8 cellular contexts compared by ENCODE assay signal in genomic region chr2:97993926-97994325, GRCh38. TPM values are rescaled to one million over a fixed set of nuclear protein-coding genes. Genes with fewer than 3 reads are reported as not detected.
DNase-seq lines count a peak whose midpoint lies in the region; FAIRE-seq and TF ChIP-seq lines count a peak whose summit lies in the region.

No MANE protein-coding gene starts in this region.

- peak overlapping the region; percentile 88 for H3K4me2 ChIP-seq in SU-DHL-6 (ENCODE audit: low read depth, low read length, poor library complexity, severe bottlenecking)

- no peaks in the 10 kb centered on the region for H3K9me3 Mint-ChIP-seq in T-helper 2 cell treated with Interferon-gamma antibody and Interleukin-4, amounts not matched to agents 5 μg/mL and 100 μg/mL, for 36 hours

- peaks cover 4% of the 10 kb centered on the region for H3F3A ChIP-seq in SU-DHL-6 (ENCODE audit: insufficient read depth)

- H3K27ac ChIP-seq in SU-DHL-6 (ENCODE audit: low read depth, low read length) (no peak overlapping the region), skin epidermis (peak overlapping the region in 6 of 21 experiments; percentile 95 to 99 (median 97))

- no peaks in the 10 kb centered on the region for H3K9me2 ChIP-seq in SU-DHL-6 (replicated peaks; ENCODE audit: insufficient read depth, low read length)

- H3K4me1 Mint-ChIP-seq in T-helper 2 cell treated with Interferon-gamma antibody and Interleukin-4, amounts not matched to agents 5 μg/mL and 100 μg/mL, for 36 hours (ENCODE audit: low read depth): peaks cover 33% of the 10 kb centered on the region

- H3K36me3 ChIP-seq in SU-DHL-6 (ENCODE audit: low read length): peaks cover 8% of the 10 kb centered on the region; the same call in 1 of the 2 replicates

- no peaks in the 10 kb centered on the region for H3K27me3 Mint-ChIP-seq in T-helper 2 cell treated with Interferon-gamma antibody and Interleukin-4, amounts not matched to agents 5 μg/mL and 100 μg/mL, for 36 hours (ENCODE audit: low read depth)

- peaks cover 34% of the 10 kb centered on the region for H4K20me1 ChIP-seq in SU-DHL-6 (ENCODE audit: low read depth, low read length)

- H3K36me3 Mint-ChIP-seq in T-helper 2 cell treated with Interferon-gamma antibody and Interleukin-4, amounts not matched to agents 5 μg/mL and 100 μg/mL, for 36 hours (ENCODE audit: low read depth): peaks cover 5% of the 10 kb centered on the region

- no peak for TF ChIP-seq POLR2A in GM12891 (IDR thresholded peaks at IDR 0.05; ENCODE audit: low read depth, low read length)

- peak overlapping the region; percentile 97 for H3K4me3 Mint-ChIP-seq in T-helper 2 cell treated with Interferon-gamma antibody and Interleukin-4, amounts not matched to agents 5 μg/mL and 100 μg/mL, for 36 hours

- no peak for TF ChIP-seq CTCF in SU-DHL-6 (IDR thresholded peaks at IDR 0.05; ENCODE audit: insufficient read depth, low read length, poor library complexity, severe bottlenecking)
- no peak for TF ChIP-seq CTCF in fibroblast of the aortic adventitia (IDR thresholded peaks at IDR 0.05; ENCODE audit: insufficient read depth, low read length)

- H3K4me3 ChIP-seq in SU-DHL-6 (ENCODE audit: insufficient read depth, low read length, poor library complexity, severe bottlenecking) (peak overlapping the region; percentile 76), fibroblast of the aortic adventitia (ENCODE audit: low read depth, low read length) (peak overlapping the region; percentile 88), skin epidermis (peak overlapping the region in 5 of 7 experiments; percentile 79 to 96 (median 91))

- no peak for DNase-seq in T-helper 2 cell treated with Interferon-gamma antibody and Interleukin-4, amounts not matched to agents 5 μg/mL and 100 μg/mL, for 36 hours (ENCODE audit: low spot score)
- DNase-seq in T-helper 2 cell (no peak), fibroblast of the aortic adventitia (ENCODE audit: low read depth) (no peak), KG1 (lab: John Stamatoyannopoulos, UW) (no peak), GM12891 (ENCODE audit: insufficient read length, low spot score) (no peak)
- DNase-seq in activated CD4-positive, alpha-beta T cell treated with anti-CD3 and anti-CD28 coated beads, Interleukin-2, amount 50 U/mL, for 48 hours: no peak

- H3K27ac Mint-ChIP-seq in T-helper 2 cell treated with Interferon-gamma antibody and Interleukin-4, amounts not matched to agents 5 μg/mL and 100 μg/mL, for 36 hours: no peak overlapping the region

- peak overlapping the region; percentile 81 for H3K9ac ChIP-seq in SU-DHL-6 (ENCODE audit: low read length)

- no peak overlapping the region for H2AFZ ChIP-seq in SU-DHL-6 (ENCODE audit: low read depth, low read length, severe bottlenecking)

- H3K9me3 ChIP-seq in SU-DHL-6 (ENCODE audit: insufficient read depth, low read length): no peaks in the 10 kb centered on the region

- H3K27me3 ChIP-seq in SU-DHL-6 (ENCODE audit: low read length): no peaks in the 10 kb centered on the region

- peaks cover 58% of the 10 kb centered on the region for H3K79me2 ChIP-seq in SU-DHL-6 (ENCODE audit: insufficient read depth, low read length)

- FAIRE-seq in GM12891 (lab: Jason Lieb, UNC): no peak

TF ChIP-seq in GM12891, 5 proteins besides CTCF, POLR2A, EP300 and RAD21:
- no peak for TF ChIP-seq SPI1 (IDR thresholded peaks at IDR 0.05; ENCODE audit: low read depth, low read length)

RNA-seq across cellular contexts. Expression of gene TMEM131, which starts 1.8 kb away (rescaled TPM):
- total RNA-seq in fibroblast of the aortic adventitia (ENCODE audit: low replicate concordance): 11.9 and 45.1 TPM in 2 replicates
- polyA plus RNA-seq in GM12891 (2012; ENCODE audit: low read depth, missing spikeins): 22.4 TPM
